20 cellular contexts compared by ENCODE assay signal in genomic region chr14:104425763-104426691, GRCh38.
A peak's percentile ranks its signal among the peaks of the same experiment; 100 is the strongest.
DNase-seq lines count a peak whose midpoint lies in the region; ATAC-seq and TF ChIP-seq lines count a peak whose summit lies in the region.
"Had no signal": no experiment of that assay in that cellular context is flagged by ENCODE, and none has a peak within 500 bp of the region (broad histone marks: within the 10 kb centered on the region; RNA-seq: fewer than 3 reads in every experiment).

No MANE protein-coding gene starts in this region.

- H3K4me3 ChIP-seq in CD4-positive, CD25-positive, alpha-beta regulatory T cell (ENCODE audit: low read depth, low read length) = no peak overlapping the region
- no peak overlapping the region for H3K4me3 ChIP-seq in A673 (ENCODE audit: low read depth, low read length, poor library complexity, severe bottlenecking)
- H3K4me3 ChIP-seq: SK-N-MC had no signal

- no peaks in the 10 kb centered on the region for H3K36me3 Mint-ChIP-seq in activated CD8-positive, alpha-beta T cell treated with anti-CD3 and anti-CD28 coated beads, Interleukin-2, amount 10 ng/mL, durations not matched to agents 7 days and 5 days (ENCODE audit: low read depth)
- H3K36me3 Mint-ChIP-seq in activated CD8-positive, alpha-beta T cell treated with anti-CD3 and anti-CD28 coated beads for 36 hours (ENCODE audit: low read depth) = no peaks in the 10 kb centered on the region
- no peaks in the 10 kb centered on the region for H3K36me3 Mint-ChIP-seq in CD4-positive, CD25-positive, alpha-beta regulatory T cell
- no peaks in the 10 kb centered on the region for H3K36me3 Mint-ChIP-seq in chondrocyte (ENCODE audit: low read depth)
- H3K36me3 Mint-ChIP-seq: CD8-positive, alpha-beta memory T cell; natural killer cell treated with Interleukin-12 subunit alpha and Interleukin-12 subunit beta and Interleukin-15 and Interleukin-18, amount 100 ng/mL, for 72 hours had no signal

- H3K4me1 Mint-ChIP-seq in activated CD8-positive, alpha-beta T cell treated with anti-CD3 and anti-CD28 coated beads, Interleukin-2, amount 10 ng/mL, durations not matched to agents 7 days and 5 days (ENCODE audit: low read depth) = no peaks in the 10 kb centered on the region
- H3K4me1 Mint-ChIP-seq in activated CD8-positive, alpha-beta T cell treated with anti-CD3 and anti-CD28 coated beads for 36 hours (ENCODE audit: low read depth) = no peaks in the 10 kb centered on the region
- no peaks in the 10 kb centered on the region for H3K4me1 Mint-ChIP-seq in CD4-positive, CD25-positive, alpha-beta regulatory T cell
- H3K4me1 Mint-ChIP-seq in chondrocyte (ENCODE audit: low read depth) = no peaks in the 10 kb centered on the region
- H3K4me1 Mint-ChIP-seq: CD8-positive, alpha-beta memory T cell had no signal

- H3K9me3 ChIP-seq in CD4-positive, CD25-positive, alpha-beta regulatory T cell (ENCODE audit: control insufficient read depth in 2 of 2, low read length in 2 of 2) = no peaks in the 10 kb centered on the region
- no peaks in the 10 kb centered on the region for H3K9me3 ChIP-seq in A673 (ENCODE audit: low read depth, low read length, poor library complexity, severe bottlenecking)

- H3K27me3 Mint-ChIP-seq in activated CD8-positive, alpha-beta T cell treated with anti-CD3 and anti-CD28 coated beads, Interleukin-2, amount 10 ng/mL, durations not matched to agents 7 days and 5 days (ENCODE audit: low read depth) = no peaks in the 10 kb centered on the region
- peaks cover 4% of the 10 kb centered on the region for H3K27me3 Mint-ChIP-seq in activated CD8-positive, alpha-beta T cell treated with anti-CD3 and anti-CD28 coated beads for 36 hours
- H3K27me3 Mint-ChIP-seq in CD4-positive, CD25-positive, alpha-beta regulatory T cell = no peaks in the 10 kb centered on the region
- peaks cover 19% of the 10 kb centered on the region for H3K27me3 Mint-ChIP-seq in chondrocyte (ENCODE audit: low read depth)

- H3K27ac Mint-ChIP-seq in activated CD8-positive, alpha-beta T cell treated with anti-CD3 and anti-CD28 coated beads, Interleukin-2, amount 10 ng/mL, durations not matched to agents 7 days and 5 days = no peak overlapping the region
- no peak overlapping the region for H3K27ac Mint-ChIP-seq in activated CD8-positive, alpha-beta T cell treated with anti-CD3 and anti-CD28 coated beads for 36 hours
- peak overlapping the region in 2 of 3 donors; percentile 57 to 59 for H3K27ac Mint-ChIP-seq in CD4-positive, CD25-positive, alpha-beta regulatory T cell
- no peak overlapping the region for H3K27ac Mint-ChIP-seq in chondrocyte (ENCODE audit: unreplicated experiment)
- H3K27ac Mint-ChIP-seq: activated T-cell treated with anti-CD3 and anti-CD28 coated beads, Interleukin-2, amount 50 U/mL, for 72 hours; HFFc6; IgD-negative memory B cell; natural killer cell treated with Interleukin-12 subunit alpha and Interleukin-12 subunit beta and Interleukin-15 and Interleukin-18, amount 100 ng/mL, for 72 hours had no signal

- no peaks in the 10 kb centered on the region for H3K4me1 ChIP-seq in CD4-positive, CD25-positive, alpha-beta regulatory T cell (ENCODE audit: control insufficient read depth, insufficient read depth, low read length, poor library complexity, severe bottlenecking)
- no peaks in the 10 kb centered on the region for H3K4me1 ChIP-seq in A673 (ENCODE audit: insufficient read depth, low read length, poor library complexity, severe bottlenecking)
- H3K4me1 ChIP-seq: parathyroid adenoma had no signal

- H3K9me3 Mint-ChIP-seq in activated CD8-positive, alpha-beta T cell treated with anti-CD3 and anti-CD28 coated beads, Interleukin-2, amount 10 ng/mL, durations not matched to agents 7 days and 5 days (ENCODE audit: insufficient read depth) = no peaks in the 10 kb centered on the region
- H3K9me3 Mint-ChIP-seq in activated CD8-positive, alpha-beta T cell treated with anti-CD3 and anti-CD28 coated beads for 36 hours = no peaks in the 10 kb centered on the region
- no peaks in the 10 kb centered on the region for H3K9me3 Mint-ChIP-seq in CD4-positive, CD25-positive, alpha-beta regulatory T cell
- H3K9me3 Mint-ChIP-seq in chondrocyte (ENCODE audit: low read depth) = no peaks in the 10 kb centered on the region
- H3K9me3 Mint-ChIP-seq: activated T-cell treated with anti-CD3 and anti-CD28 coated beads, Interleukin-2, amount 50 U/mL, for 72 hours; CD8-positive, alpha-beta memory T cell; IgD-negative memory B cell; natural killer cell treated with Interleukin-12 subunit alpha and Interleukin-12 subunit beta and Interleukin-15 and Interleukin-18, amount 100 ng/mL, for 72 hours had no signal

- H3K36me3 ChIP-seq in CD4-positive, CD25-positive, alpha-beta regulatory T cell (ENCODE audit: control insufficient read depth, insufficient read depth, low read length) = no peaks in the 10 kb centered on the region
- no peaks in the 10 kb centered on the region for H3K36me3 ChIP-seq in A673 (ENCODE audit: insufficient read depth, low read length, poor library complexity, severe bottlenecking)

- intact Hi-C loops in activated CD8-positive, alpha-beta T cell treated with anti-CD3 and anti-CD28 coated beads for 36 hours (cut with micrococcal nuclease) = no loop called here
- intact Hi-C loops in A673 (cut with micrococcal nuclease; ENCODE audit: unreplicated experiment) = no loop called here

- ATAC-seq in activated CD8-positive, alpha-beta T cell treated with anti-CD3 and anti-CD28 coated beads, Interleukin-2, amount 10 ng/mL, durations not matched to agents 7 days and 5 days = no peak
- no peak for ATAC-seq in activated CD8-positive, alpha-beta T cell treated with anti-CD3 and anti-CD28 coated beads for 36 hours
- ATAC-seq in CD4-positive, CD25-positive, alpha-beta regulatory T cell (ENCODE audit: low read depth in 2 of 2) = no peak
- ATAC-seq in omental fat pad (ENCODE audit: low FRiP score) = no peak
- ATAC-seq: activated T-cell treated with anti-CD3 and anti-CD28 coated beads, Interleukin-2, amount 50 U/mL, for 72 hours; left cardiac atrium; natural killer cell treated with Interleukin-12 subunit alpha and Interleukin-12 subunit beta and Interleukin-15 and Interleukin-18, amount 100 ng/mL, for 72 hours; stimulated activated naive CD8-positive, alpha-beta T cell treated with anti-CD3 and anti-CD28 coated beads, Interleukin-15, Interleukin-2, amounts not matched to agents 100 U/mL and 50 U/mL, for 24 hours had no signal

- no TSS peak for BruUV-seq in A673 (replicated peaks; lab: Mats Ljungman, UMichigan)

- H3K27ac ChIP-seq in CD4-positive, CD25-positive, alpha-beta regulatory T cell (ENCODE audit: insufficient read depth, low read length, poor library complexity, severe bottlenecking) = no peak overlapping the region
- no peak overlapping the region for H3K27ac ChIP-seq in A673 (ENCODE audit: low read depth, low read length, poor library complexity, severe bottlenecking)
- H3K27ac ChIP-seq: parathyroid adenoma, RWPE1, SK-N-MC had no signal

- CTCF ChIA-PET in activated CD8-positive, alpha-beta T cell treated with anti-CD3 and anti-CD28 coated beads, Interleukin-2, amount 10 ng/mL, durations not matched to agents 7 days and 5 days (lab: Charles Lee) = no interaction called here
- CTCF ChIA-PET in activated CD8-positive, alpha-beta T cell treated with anti-CD3 and anti-CD28 coated beads for 36 hours (lab: Charles Lee) = no interaction called here
- CTCF ChIA-PET in A673 (lab: Charles Lee) (no interaction called here), HEK293T (lab: Yijun Ruan, JAX) (no interaction called here)

- H3K27me3 ChIP-seq in CD4-positive, CD25-positive, alpha-beta regulatory T cell (ENCODE audit: control insufficient read depth, insufficient read depth, low read length) = no peaks in the 10 kb centered on the region
- H3K27me3 ChIP-seq in A673 (replicated peaks; ENCODE audit: insufficient read depth, low read depth, low read length, poor library complexity) = peaks cover 5% of the 10 kb centered on the region

- TF ChIP-seq CTCF in activated CD8-positive, alpha-beta T cell treated with anti-CD3 and anti-CD28 coated beads for 36 hours (IDR thresholded peaks at IDR 0.05) = no peak
- TF ChIP-seq CTCF in chondrocyte (IDR thresholded peaks at IDR 0.05) (no peak), omental fat pad (IDR thresholded peaks at IDR 0.05) (no peak), A673 (conservative IDR thresholded peaks at IDR 0.05; ENCODE audit: low read depth, low read length) (no peak)

- POLR2A ChIA-PET in activated CD8-positive, alpha-beta T cell treated with anti-CD3 and anti-CD28 coated beads, Interleukin-2, amount 10 ng/mL, durations not matched to agents 7 days and 5 days (lab: Charles Lee) = no interaction called here
- POLR2A ChIA-PET in activated CD8-positive, alpha-beta T cell treated with anti-CD3 and anti-CD28 coated beads for 36 hours (lab: Charles Lee) = no interaction called here
- POLR2A ChIA-PET in A673 (lab: Charles Lee; ENCODE audit: low non-redundant PET) = no interaction called here
- POLR2A ChIA-PET in HEK293T (lab: Yijun Ruan, JAX) = no interaction called here

- H3K4me3 Mint-ChIP-seq in activated CD8-positive, alpha-beta T cell treated with anti-CD3 and anti-CD28 coated beads, Interleukin-2, amount 10 ng/mL, durations not matched to agents 7 days and 5 days = no peak overlapping the region
- H3K4me3 Mint-ChIP-seq in activated CD8-positive, alpha-beta T cell treated with anti-CD3 and anti-CD28 coated beads for 36 hours = no peak overlapping the region
- H3K4me3 Mint-ChIP-seq in CD4-positive, CD25-positive, alpha-beta regulatory T cell = no peak overlapping the region
- no peak overlapping the region for H3K4me3 Mint-ChIP-seq in chondrocyte (ENCODE audit: unreplicated experiment)
- H3K4me3 Mint-ChIP-seq: activated T-cell treated with anti-CD3 and anti-CD28 coated beads, Interleukin-2, amount 50 U/mL, for 72 hours; CD8-positive, alpha-beta memory T cell; HFFc6; IgD-negative memory B cell; natural killer cell treated with Interleukin-12 subunit alpha and Interleukin-12 subunit beta and Interleukin-15 and Interleukin-18, amount 100 ng/mL, for 72 hours had no signal

- peak; percentile 13 for DNase-seq in activated CD8-positive, alpha-beta T cell treated with anti-CD3 and anti-CD28 coated beads, Interleukin-2, amount 10 ng/mL, durations not matched to agents 7 days and 5 days
- no peak for DNase-seq in activated CD8-positive, alpha-beta T cell treated with anti-CD3 and anti-CD28 coated beads for 36 hours
- no peak for DNase-seq in CD4-positive, CD25-positive, alpha-beta regulatory T cell
- DNase-seq in chondrocyte (ENCODE audit: low spot score) = peak; percentile 57
- DNase-seq in omental fat pad (ENCODE audit: low spot score) = peak; percentile 2
- DNase-seq in A673 (ENCODE audit: low spot score) = no peak
- DNase-seq in HEK293T (ENCODE audit: extremely low spot score) = no peak
- no peak for DNase-seq in SKM-1 (lab: John Stamatoyannopoulos, UW; ENCODE audit: unreplicated experiment)
- DNase-seq: activated T-cell treated with anti-CD3 and anti-CD28 coated beads, Interleukin-2, amount 50 U/mL, for 72 hours; CD8-positive, alpha-beta memory T cell; HFFc6; hypothalamus; left cardiac atrium; NCI-H146; stimulated activated naive CD8-positive, alpha-beta T cell treated with anti-CD3 and anti-CD28 coated beads, Interleukin-15, Interleukin-2, amounts not matched to agents 100 U/mL and 50 U/mL, for 24 hours had no signal

TF ChIP-seq in HEK293T, 16 proteins besides CTCF, POLR2A, EP300 and RAD21 (continues in another document):
- TF ChIP-seq FOXK2 (IDR thresholded peaks at IDR 0.05) (no peak), ZNF384 (IDR thresholded peaks at IDR 0.05) (no peak), HDGF (IDR thresholded peaks at IDR 0.05; ENCODE audit: borderline replicate concordance) (no peak)

Comparison
In these comparisons a context has a peak if more than half of its experiments do, and no peak if none do; other contexts are left out.
1. DNase-seq: peak in activated CD8-positive, alpha-beta T cell treated with anti-CD3 and anti-CD28 coated beads, Interleukin-2, amount 10 ng/mL, durations not matched to agents 7 days and 5 days (single experiment), chondrocyte (single experiment) and omental fat pad (single experiment); none in activated CD8-positive, alpha-beta T cell treated with anti-CD3 and anti-CD28 coated beads for 36 hours (single experiment), CD4-positive, CD25-positive, alpha-beta regulatory T cell (0 of 3), A673 (single experiment), HEK293T (single experiment) and SKM-1 (single experiment).
2. H3K27ac Mint-ChIP-seq: peak in CD4-positive, CD25-positive, alpha-beta regulatory T cell (2 of 3); none in activated CD8-positive, alpha-beta T cell treated with anti-CD3 and anti-CD28 coated beads, Interleukin-2, amount 10 ng/mL, durations not matched to agents 7 days and 5 days (single experiment), activated CD8-positive, alpha-beta T cell treated with anti-CD3 and anti-CD28 coated beads for 36 hours (single experiment) and chondrocyte (single experiment).